Comparison of ENCODE assay signal across 8 cellular contexts in genomic region chr4:48268956-48269860, GRCh38. TPM values are rescaled to one million over a fixed set of nuclear protein-coding genes. Genes with fewer than 3 reads are reported as not detected.
A peak's percentile ranks its signal among the peaks of the same experiment; 100 is the strongest.
DNase-seq lines count a peak whose midpoint lies in the region; ATAC-seq, FAIRE-seq and TF ChIP-seq lines count a peak whose summit lies in the region.

TEC (minus strand) TSS chr4:48269838; CDS start chr4:48228614, 41,224 bp downstream.

- peak within 1 kb of the TSS; percentile 46; the same call in 1 of the 2 replicates for H2BK15ac ChIP-seq in H1 (ENCODE audit: low read length)

- H3K79me2 ChIP-seq in KMS-11 (ENCODE audit: insufficient read depth, low read depth) (no peaks in the 10 kb centered on the region), H1 (ENCODE audit: control insufficient read depth in 1 of 2, insufficient read depth in 2 of 2, low read length in 2 of 2) (peaks cover 5 to 10% of the 10 kb centered on the region in 2 experiments; a peak in 1 of 4 replicates)

- H3K9me3 Mint-ChIP-seq in mesothelial cell of epicardium, result no peaks in the 10 kb centered on the region
- no peaks in the 10 kb centered on the region for H3K9me3 Mint-ChIP-seq in stimulated activated naive B cell treated with anti-CD40 and anti-IgM and Interleukin-4, amounts not matched to agents 10 μg/mL and 1 μg/mL and 100 μg/mL, for 72 hours

- CTCF ChIA-PET in H1 (lab: Charles Lee; ENCODE audit: partially characterized antibody), result no interaction called here

- peak within 1 kb of the TSS; percentile 29 for H4K5ac ChIP-seq in H1 (ENCODE audit: insufficient read length, low read depth, low read length)

- no peaks in the 10 kb centered on the region for H3K36me3 ChIP-seq in KMS-11 (ENCODE audit: insufficient read depth)
- no peaks in the 10 kb centered on the region for H3K36me3 ChIP-seq in H1 (ENCODE audit: control insufficient read depth in 2 of 4, insufficient read depth in 4 of 4, low read length in 3 of 4)

- H2BK20ac ChIP-seq in H1 (ENCODE audit: low read length), result no peak within 1 kb of the TSS

- TF ChIP-seq POLR2A in GM12891 (IDR thresholded peaks at IDR 0.05; ENCODE audit: low read depth, low read length) (peak; percentile 78), H1 (IDR thresholded peaks at IDR 0.05; ENCODE audit: control extremely low read depth in 1 of 2, low read depth in 2 of 2, low read length in 2 of 2) (peak; percentile 65 to 75)

- H3K4ac ChIP-seq in H1 (replicated peaks; ENCODE audit: insufficient read length, low read depth, low read length), result peak within 1 kb of the TSS; percentile 8

- H3K4me1 ChIP-seq in KMS-11 (ENCODE audit: low read depth, poor library complexity, severe bottlenecking) (peaks cover 12% of the 10 kb centered on the region), H1 (replicated peaks in 1 of 4; ENCODE audit: control insufficient read depth in 3 of 4, insufficient read depth in 4 of 4, low read length in 3 of 4) (peaks cover 0 to 4% (median 0%) of the 10 kb centered on the region in 4 experiments; a peak in 3 of 7 replicates)

- peak within 1 kb of the TSS; percentile 81 for H4K8ac ChIP-seq in H1 (ENCODE audit: extremely low read depth, insufficient read depth, low read length)

- H3K36me3 Mint-ChIP-seq in mesothelial cell of epicardium, result no peaks in the 10 kb centered on the region
- H3K36me3 Mint-ChIP-seq in stimulated activated naive B cell treated with anti-CD40 and anti-IgM and Interleukin-4, amounts not matched to agents 10 μg/mL and 1 μg/mL and 100 μg/mL, for 72 hours, result peaks cover 4 to 16% of the 10 kb centered on the region in 2 donors

- H3K23me2 ChIP-seq in H1 (ENCODE audit: low read depth, low read length), result peaks cover 9% of the 10 kb centered on the region; the same call in 1 of the 2 replicates

- H3K27ac ChIP-seq in KMS-11 (no peak within 1 kb of the TSS; the same call in 1 of the 2 replicates), VCaP (peak within 1 kb of the TSS; percentile 74), H1 (ENCODE audit: low read depth, low read length) (peak within 1 kb of the TSS; percentile 37; the same call in 1 of the 2 replicates)

- no peak within 1 kb of the TSS for H2BK12ac ChIP-seq in H1 (ENCODE audit: low read depth, low read length)

- H2BK5ac ChIP-seq in H1 (ENCODE audit: low read depth, low read length), result peak within 1 kb of the TSS; percentile 77; the same call in 1 of the 2 replicates

- H2AK5ac ChIP-seq in H1 (ENCODE audit: low read depth, low read length), result no peak within 1 kb of the TSS

- TF ChIP-seq RAD21 in H1 (IDR thresholded peaks at IDR 0.05 in 1 of 2, conservative IDR thresholded peaks at IDR 0.05 in 1 of 2; ENCODE audit: low read depth in 2 of 2, low read length in 2 of 2), result no peak

- H3K27me3 ChIP-seq in KMS-11 (ENCODE audit: insufficient read depth, low read depth) (no peaks in the 10 kb centered on the region), H1 (replicated peaks in 1 of 4; ENCODE audit: control insufficient read depth in 3 of 4, extremely low read depth in 1 of 4, insufficient read depth in 3 of 4, low read length in 3 of 4) (no peaks in the 10 kb centered on the region)

- H2AFZ ChIP-seq in KMS-11 (ENCODE audit: low read depth), result peak within 1 kb of the TSS; percentile 99
- H2AFZ ChIP-seq in H1 (ENCODE audit: low read length), result peak within 1 kb of the TSS; percentile 87

- no peaks in the 10 kb centered on the region for H4K20me1 ChIP-seq in KMS-11 (ENCODE audit: insufficient read depth)
- H4K20me1 ChIP-seq in H1 (replicated peaks in 1 of 2; ENCODE audit: control insufficient read depth in 1 of 2, insufficient read depth in 2 of 2, low read length in 2 of 2), result no peaks in the 10 kb centered on the region

- peaks cover 5 to 6% of the 10 kb centered on the region in 2 experiments; a peak in 3 of 4 replicates for H3K9me3 ChIP-seq in H1 (ENCODE audit: insufficient read depth in 2 of 2, low read depth in 1 of 2, low read length in 1 of 2)

- peak within 1 kb of the TSS; percentile 28 for H2BK120ac ChIP-seq in H1 (replicated peaks; ENCODE audit: low read depth, low read length)

- peaks cover 14% of the 10 kb centered on the region for H3K4me1 Mint-ChIP-seq in mesothelial cell of epicardium
- peaks cover 22 to 40% of the 10 kb centered on the region in 2 donors for H3K4me1 Mint-ChIP-seq in stimulated activated naive B cell treated with anti-CD40 and anti-IgM and Interleukin-4, amounts not matched to agents 10 μg/mL and 1 μg/mL and 100 μg/mL, for 72 hours

- no peak for TF ChIP-seq EP300 in H1 (IDR thresholded peaks at IDR 0.05; ENCODE audit: borderline replicate concordance in 1 of 2, low read depth in 2 of 2, low read length in 2 of 2)

- H3K4me3 ChIP-seq in KMS-11 (IDR thresholded peaks at IDR 0.05; ENCODE audit: insufficient read depth, low read depth, low read length) (peak within 1 kb of the TSS; percentile 79), H1 (ENCODE audit: extremely low read depth in 1 of 4, insufficient read depth in 2 of 4, low read depth in 3 of 4, low read length in 4 of 4) (peak within 1 kb of the TSS; percentile 58 to 74 (median 69))

- peak within 1 kb of the TSS; percentile 71 for H4K91ac ChIP-seq in H1 (replicated peaks; ENCODE audit: insufficient read length, low read length)

- H3K79me1 ChIP-seq in H1 (ENCODE audit: low read depth, low read length), result no peaks in the 10 kb centered on the region

- 6% methylated on average over 33 of the region's 63 CpGs; no CpG with 5 or more reads in 1 of the 2 experiments for WGBS in H1 (ENCODE audit: extremely low coverage in 1 of 2, insufficient coverage in 1 of 2, insufficient read length in 1 of 2, insufficient replicate concordance in 2 of 2, low coverage in 1 of 2, low lambda C conversion rate in 2 of 2, missing lambda C conversion rate in 1 of 2), 2 experiments

- H3K9ac ChIP-seq in KMS-11, result peak within 1 kb of the TSS; percentile 59; the same call in 1 of the 2 replicates
- H3K9ac ChIP-seq in H1 (replicated peaks in 1 of 4; ENCODE audit: extremely low read depth in 1 of 4, low read depth in 3 of 4, low read length in 3 of 4), result peak within 1 kb of the TSS in 3 of 4 experiments; percentile 43 to 71 (median 66); a peak in 6 of 7 replicates

- H3K18ac ChIP-seq in H1 (ENCODE audit: extremely low read depth, low read length), result peak within 1 kb of the TSS; percentile 25

- H3K4me3 Mint-ChIP-seq in mesothelial cell of epicardium, result peak within 1 kb of the TSS; percentile 91
- peak within 1 kb of the TSS; percentile 88 to 97 for H3K4me3 Mint-ChIP-seq in stimulated activated naive B cell treated with anti-CD40 and anti-IgM and Interleukin-4, amounts not matched to agents 10 μg/mL and 1 μg/mL and 100 μg/mL, for 72 hours

- peak within 1 kb of the TSS; percentile 82 for H3K27ac Mint-ChIP-seq in mesothelial cell of epicardium
- H3K27ac Mint-ChIP-seq in stimulated activated naive B cell treated with anti-CD40 and anti-IgM and Interleukin-4, amounts not matched to agents 10 μg/mL and 1 μg/mL and 100 μg/mL, for 72 hours, result peak within 1 kb of the TSS; percentile 96

- FAIRE-seq in GM12891 (lab: Jason Lieb, UNC) (no peak), H1 (lab: Jason Lieb, UNC) (no peak)

- DNase-seq in GM12891 (ENCODE audit: insufficient read length, low spot score) (peak; percentile 19), H1 (ENCODE audit: low read depth in 1 of 2, low spot score in 2 of 2) (peak; percentile 17 to 83), mesothelial cell of epicardium (ENCODE audit: low spot score in 2 of 2, unreplicated experiment in 2 of 2) (no peak), DMS79 (lab: John Stamatoyannopoulos, UW) (no peak)
- peak; percentile 55 for DNase-seq in stimulated activated naive B cell treated with anti-CD40 and anti-IgM and Interleukin-4, amounts not matched to agents 10 μg/mL and 1 μg/mL and 100 μg/mL, for 72 hours

- ATAC-seq in GM21825 (IDR thresholded peaks at IDR 0.05; ENCODE audit: unreplicated experiment), result peak; percentile 19
- peak; percentile 39 to 44 for ATAC-seq in stimulated activated naive B cell treated with anti-CD40 and anti-IgM and Interleukin-4, amounts not matched to agents 10 μg/mL and 1 μg/mL and 100 μg/mL, for 72 hours (replicated peaks)

- no peak within 1 kb of the TSS for H3K14ac ChIP-seq in H1 (ENCODE audit: insufficient read length)

- TF ChIP-seq CTCF in KMS-11 (conservative IDR thresholded peaks at IDR 0.05; ENCODE audit: low read depth, low read length) (no peak), VCaP (conservative IDR thresholded peaks at IDR 0.05) (no peak), H1 (IDR thresholded peaks at IDR 0.05; ENCODE audit: control extremely low read depth in 1 of 3, insufficient read depth in 1 of 3, low read depth in 1 of 3, low read length in 3 of 3) (0 out of 4 replicates have a peak, but pooled peaks of 1 of the 3 experiments have one; percentile 1), mesothelial cell of epicardium (IDR thresholded peaks at IDR 0.05; ENCODE audit: unreplicated experiment) (no peak)

- POLR2A ChIA-PET in H1 (lab: Charles Lee; ENCODE audit: partially characterized antibody), result no interaction called here

- H3K56ac ChIP-seq in H1 (replicated peaks; ENCODE audit: insufficient read length, low read depth, low read length), result peak within 1 kb of the TSS; percentile 77

- H3K4me2 ChIP-seq in KMS-11 (peak within 1 kb of the TSS; percentile 92), H1 (ENCODE audit: insufficient read depth in 1 of 2, low read depth in 2 of 2, low read length in 2 of 2) (peak within 1 kb of the TSS; percentile 64 to 79)

- peaks cover 2% of the 10 kb centered on the region for H3K27me3 Mint-ChIP-seq in mesothelial cell of epicardium (ENCODE audit: low read depth)
- H3K27me3 Mint-ChIP-seq in stimulated activated naive B cell treated with anti-CD40 and anti-IgM and Interleukin-4, amounts not matched to agents 10 μg/mL and 1 μg/mL and 100 μg/mL, for 72 hours, result no peaks in the 10 kb centered on the region

- H3K23ac ChIP-seq in H1 (ENCODE audit: insufficient read length), result no peak within 1 kb of the TSS

TF ChIP-seq in GM12891, 5 proteins besides CTCF, POLR2A, EP300 and RAD21 (continues in another document):
- TF ChIP-seq PAX5 (IDR thresholded peaks at IDR 0.05; ENCODE audit: insufficient read depth, low read length, severe bottlenecking) (no peak), SPI1 (IDR thresholded peaks at IDR 0.05; ENCODE audit: low read depth, low read length) (no peak)

TF ChIP-seq in H1, 55 proteins besides CTCF, POLR2A, EP300 and RAD21 (continues in another document):
- TF ChIP-seq TAF1 (IDR thresholded peaks at IDR 0.05; ENCODE audit: low read depth, low read length) (peak; percentile 78), ASH2L (IDR thresholded peaks at IDR 0.05; ENCODE audit: low read length) (peak; percentile 95)

RNA-seq across cellular contexts. Expression of gene TEC, which starts in this region (rescaled TPM):
- polyA plus RNA-seq in GM12891 (2012; ENCODE audit: low read depth, missing spikeins), result 13.7 TPM
- total RNA-seq in H1 (2021; fragmentation: NEBNext Ultra II Directional; extraction: Animal tissue kit (Norgen Biotek cat#: 25700)), result 1.8 and 2.3 TPM in 2 replicates
- polyA plus RNA-seq in H1 (2011; rRNA removed), result 0.38 and 0.73 TPM in 2 replicates
- 0.78 TPM for polyA plus RNA-seq in H1 (2011; cell fraction: cytosol; rRNA removed)
- polyA plus RNA-seq in H1 (2011; cell fraction: nucleus; rRNA removed), result 1.00 TPM
- polyA plus RNA-seq in H1 (2012, experiment 1 of 2), result 0.99 to 2.0 TPM (median 1.7 TPM) in 4 replicates
- polyA plus RNA-seq in H1 (2012, experiment 2 of 2), result 0.05 TPM
- polyA plus RNA-seq in H1 (2013, experiment 1 of 2), result 0.87 TPM
- polyA plus RNA-seq in H1 (2013, experiment 2 of 2), result 1.1 TPM
- 1.5 and 2.3 TPM in 2 replicates for polyA minus RNA-seq in H1 (2011; rRNA and poly(A)+ RNA removed)
- polyA minus RNA-seq in H1 (2011; cell fraction: cytosol; rRNA and poly(A)+ RNA removed), result 0.66 TPM
- 4.5 TPM for polyA minus RNA-seq in H1 (2011; cell fraction: nucleus; rRNA and poly(A)+ RNA removed)
- total RNA-seq in mesothelial cell of epicardium, result 2.3 to 3.5 TPM (median 3.3 TPM) in 3 replicates

Comparison
In these comparisons a context has a peak if more than half of its experiments do, and no peak if none do; other contexts are left out.
1. DNase-seq: peak in GM12891 (single experiment), H1 (2 of 2) and stimulated activated naive B cell treated with anti-CD40 and anti-IgM and Interleukin-4, amounts not matched to agents 10 μg/mL and 1 μg/mL and 100 μg/mL, for 72 hours (single experiment); none in mesothelial cell of epicardium (0 of 2) and DMS79 (single experiment).